8 cellular contexts compared by ENCODE assay signal in genomic region chr18:500556-501405, GRCh38. TPM values are rescaled to one million over a fixed set of nuclear protein-coding genes. Genes with fewer than 3 reads are reported as not detected.
DNase-seq lines count a peak whose midpoint lies in the region; ATAC-seq, FAIRE-seq and TF ChIP-seq lines count a peak whose summit lies in the region.

Gene COLEC12 (minus strand): TSS chr18:500701. CDS start chr18:500514, 187 bp downstream.

- H2BK15ac ChIP-seq in mesendoderm (replicated peaks; ENCODE audit: low read depth), result no peak within 1 kb of the TSS

- peak in 1 of 4 donors; percentile 51 for TF ChIP-seq POLR2A in upper lobe of left lung (IDR thresholded peaks at IDR 0.05)

- H3K27ac Mint-ChIP-seq in activated CD8-positive, alpha-beta memory T cell treated with anti-CD3 and anti-CD28 coated beads, Interleukin-2, amount 10 ng/mL, durations not matched to agents 7 days and 5 days, result peak within 1 kb of the TSS; percentile 36

- H3K23ac ChIP-seq in mesendoderm (ENCODE audit: low read length), result peak within 1 kb of the TSS; percentile 97

- H3K27ac ChIP-seq in mesendoderm (ENCODE audit: low read depth, low read length) (peak within 1 kb of the TSS; percentile 82), upper lobe of left lung (peak within 1 kb of the TSS in 3 of 4 donors; percentile 40 to 82 (median 79))

- peaks cover 54% of the 10 kb centered on the region for H3K27me3 Mint-ChIP-seq in activated CD8-positive, alpha-beta memory T cell treated with anti-CD3 and anti-CD28 coated beads, Interleukin-2, amount 10 ng/mL, durations not matched to agents 7 days and 5 days

- peak within 1 kb of the TSS; percentile 98 for H3K18ac ChIP-seq in mesendoderm (ENCODE audit: low read length)

- peaks cover 4% of the 10 kb centered on the region for H3K79me1 ChIP-seq in mesendoderm (ENCODE audit: low read length)

- no peaks in the 10 kb centered on the region for H3K9me3 Mint-ChIP-seq in activated CD8-positive, alpha-beta memory T cell treated with anti-CD3 and anti-CD28 coated beads, Interleukin-2, amount 10 ng/mL, durations not matched to agents 7 days and 5 days (ENCODE audit: low read depth)

- H2BK5ac ChIP-seq in mesendoderm (ENCODE audit: low read length), result peak within 1 kb of the TSS; percentile 63

- H3K9ac ChIP-seq in mesendoderm (ENCODE audit: low read length), result peak within 1 kb of the TSS; percentile 87

- H3K27me3 ChIP-seq in mesendoderm (ENCODE audit: insufficient read depth, low read length, poor library complexity) (peaks cover 2% of the 10 kb centered on the region), upper lobe of left lung (peaks cover 0 to 8% (median 0%) of the 10 kb centered on the region in 4 donors)

- CTCF ChIA-PET in activated CD8-positive, alpha-beta memory T cell treated with anti-CD3 and anti-CD28 coated beads, Interleukin-2, amount 10 ng/mL, durations not matched to agents 7 days and 5 days (lab: Charles Lee), result no interaction called here

- peak within 1 kb of the TSS; percentile 95 for H3K4ac ChIP-seq in mesendoderm (ENCODE audit: low read depth, low read length)

- H2AK5ac ChIP-seq in mesendoderm (ENCODE audit: low read length), result peak within 1 kb of the TSS; percentile 51

- H3K4me3 Mint-ChIP-seq in activated CD8-positive, alpha-beta memory T cell treated with anti-CD3 and anti-CD28 coated beads, Interleukin-2, amount 10 ng/mL, durations not matched to agents 7 days and 5 days, result no peak within 1 kb of the TSS

- H3K4me2 ChIP-seq in mesendoderm (ENCODE audit: low read length), result peak within 1 kb of the TSS; percentile 89

- no peak for ATAC-seq in activated CD8-positive, alpha-beta memory T cell treated with anti-CD3 and anti-CD28 coated beads, Interleukin-2, amount 10 ng/mL, durations not matched to agents 7 days and 5 days
- ATAC-seq in upper lobe of left lung (ENCODE audit: low FRiP score in 2 of 2) (peak; percentile 68 to 80), HG02973 (IDR thresholded peaks at IDR 0.05; ENCODE audit: unreplicated experiment) (no peak)

- no peaks in the 10 kb centered on the region for H3K36me3 ChIP-seq in mesendoderm (ENCODE audit: control insufficient read depth, insufficient read depth, low read length)
- H3K36me3 ChIP-seq in upper lobe of left lung, result no peaks in the 10 kb centered on the region

- H2BK120ac ChIP-seq in mesendoderm (ENCODE audit: low read depth, low read length), result peak within 1 kb of the TSS; percentile 39

- no peaks in the 10 kb centered on the region for H3K9me3 ChIP-seq in upper lobe of left lung

- peak within 1 kb of the TSS; percentile 87 for H3K4me3 ChIP-seq in mesendoderm (ENCODE audit: low read length)
- H3K4me3 ChIP-seq in upper lobe of left lung, result peak within 1 kb of the TSS; percentile 38 to 78 (median 72)

- H3K4me1 Mint-ChIP-seq in activated CD8-positive, alpha-beta memory T cell treated with anti-CD3 and anti-CD28 coated beads, Interleukin-2, amount 10 ng/mL, durations not matched to agents 7 days and 5 days, result peaks cover 9% of the 10 kb centered on the region

- DNase-seq in activated CD8-positive, alpha-beta memory T cell treated with anti-CD3 and anti-CD28 coated beads, Interleukin-2, amount 10 ng/mL, durations not matched to agents 7 days and 5 days, result no peak
- no peak for DNase-seq in activated CD8-positive, alpha-beta memory T cell treated with anti-CD3 and anti-CD28 coated beads, Interleukin-2, amount 50 U/mL, for 48 hours
- DNase-seq in dermis microvascular lymphatic vessel endothelial cell (ENCODE audit: low read depth in 2 of 2) (no peak), mesendoderm (peak; percentile 53), upper lobe of left lung (peak; percentile 65 to 93), GM19239 (ENCODE audit: insufficient read length, low spot score) (no peak), NCI-H2029 treated with DMSO at 0.1 percent for 48 hours (lab: John Stamatoyannopoulos, UW) (no peak)

- no peak within 1 kb of the TSS for H4K5ac ChIP-seq in mesendoderm (ENCODE audit: low read length)

- FAIRE-seq in GM19239 (lab: Jason Lieb, UNC), result no peak

- no peak within 1 kb of the TSS for H4K8ac ChIP-seq in mesendoderm (ENCODE audit: low read depth, low read length)

- H3K4me1 ChIP-seq in mesendoderm (ENCODE audit: control insufficient read depth, low read depth, low read length), result peaks cover 10% of the 10 kb centered on the region
- peaks cover 9 to 32% (median 14%) of the 10 kb centered on the region in 4 donors for H3K4me1 ChIP-seq in upper lobe of left lung

- WGBS in mesendoderm (ENCODE audit: extremely low coverage, insufficient coverage, low lambda C conversion rate), result no CpG with 5 or more reads among the region's 90 CpGs
- WGBS in upper lobe of left lung, 2 donors, result 9 to 12% methylated on average over 18 to 19 of the region's 90 CpGs

- peak within 1 kb of the TSS; percentile 94 for H3K56ac ChIP-seq in mesendoderm (ENCODE audit: low read length)

- TF ChIP-seq CTCF in upper lobe of left lung (IDR thresholded peaks at IDR 0.05), result no peak

- H3K36me3 Mint-ChIP-seq in activated CD8-positive, alpha-beta memory T cell treated with anti-CD3 and anti-CD28 coated beads, Interleukin-2, amount 10 ng/mL, durations not matched to agents 7 days and 5 days, result no peaks in the 10 kb centered on the region

- no peak for TF ChIP-seq EP300 in upper lobe of left lung (IDR thresholded peaks at IDR 0.05)

- H3K79me2 ChIP-seq in mesendoderm (ENCODE audit: control insufficient read depth, insufficient read depth, low read length), result peaks cover 10% of the 10 kb centered on the region

RNA-seq across cellular contexts. Expression of gene COLEC12, which starts in this region (rescaled TPM):
- not detected for total RNA-seq in activated CD8-positive, alpha-beta memory T cell treated with anti-CD3 and anti-CD28 coated beads, Interleukin-2, amount 10 ng/mL, durations not matched to agents 7 days and 5 days
- 33.4 and 110 TPM in 2 replicates for total RNA-seq in dermis microvascular lymphatic vessel endothelial cell
- polyA plus RNA-seq in mesendoderm (2013, experiment 1 of 2), result 7.5 TPM
- 7.4 TPM for polyA plus RNA-seq in mesendoderm (2013, experiment 2 of 2)
- 10 to 100 TPM; 29.3 to 72.2 (median 47.0) TPM for total RNA-seq in upper lobe of left lung

Comparison
In these comparisons a context has a peak if more than half of its experiments do, and no peak if none do; other contexts are left out.
1. RNA of gene COLEC12 (total RNA-seq): 29.3 to 72.2 TPM in upper lobe of left lung and 33.4 to 110 TPM in dermis microvascular lymphatic vessel endothelial cell; not detected in activated CD8-positive, alpha-beta memory T cell treated with anti-CD3 and anti-CD28 coated beads, Interleukin-2, amount 10 ng/mL, durations not matched to agents 7 days and 5 days; every median in the first group is over 10 times any median in the second.
2. ATAC-seq: peak in upper lobe of left lung (2 of 2); none in activated CD8-positive, alpha-beta memory T cell treated with anti-CD3 and anti-CD28 coated beads, Interleukin-2, amount 10 ng/mL, durations not matched to agents 7 days and 5 days (single experiment) and HG02973 (single experiment).
3. DNase-seq: peak in mesendoderm (single experiment) and upper lobe of left lung (2 of 2); none in activated CD8-positive, alpha-beta memory T cell treated with anti-CD3 and anti-CD28 coated beads, Interleukin-2, amount 10 ng/mL, durations not matched to agents 7 days and 5 days (single experiment), activated CD8-positive, alpha-beta memory T cell treated with anti-CD3 and anti-CD28 coated beads, Interleukin-2, amount 50 U/mL, for 48 hours (single experiment), dermis microvascular lymphatic vessel endothelial cell (0 of 2), GM19239 (single experiment) and NCI-H2029 treated with DMSO at 0.1 percent for 48 hours (single experiment).